ENCODE assay signal across 8 cellular contexts in genomic region chrX:123422875-123423274, GRCh38.
A peak's percentile ranks its signal among the peaks of the same experiment; 100 is the strongest.
DNase-seq lines count a peak whose midpoint lies in the region; ATAC-seq, FAIRE-seq and TF ChIP-seq lines count a peak whose summit lies in the region.

No MANE protein-coding gene starts in this region.

- WGBS in pancreas, 2 donors = 5 to 7% methylated on average over 1 of the region's 1 CpG

- ATAC-seq in pancreas = peak; percentile 46 to 75 (median 70)
- ATAC-seq in GM19452 (IDR thresholded peaks at IDR 0.05; ENCODE audit: unreplicated experiment) = no peak

- TF ChIP-seq CTCF in dorsolateral prefrontal cortex (IDR thresholded peaks at IDR 0.05 in 54 of 56, conservative IDR thresholded peaks at IDR 0.05 in 2 of 56; ENCODE audit: low read depth in 1 of 56, partially characterized antibody in 56 of 56) = peak in 54 of 56 donors; percentile 37 to 73 (median 58)
- TF ChIP-seq CTCF in pancreas (IDR thresholded peaks at IDR 0.05) = peak in 2 of 4 donors; percentile 58 to 59

- no peaks in the 10 kb centered on the region for H3K4me1 ChIP-seq in pancreas

- H3K4me3 ChIP-seq in dorsolateral prefrontal cortex = no peak overlapping the region
- H3K4me3 ChIP-seq in pancreas = no peak overlapping the region

- H3K27me3 ChIP-seq in dorsolateral prefrontal cortex (peaks cover 0 to 62% (median 2%) of the 10 kb centered on the region in 45 donors), pancreas (no peaks in the 10 kb centered on the region)

- H3K27ac ChIP-seq in dorsolateral prefrontal cortex (no peak overlapping the region), pancreas (no peak overlapping the region)

- DNase-seq in DMS 273 (lab: John Stamatoyannopoulos, UW; ENCODE audit: unreplicated experiment) (peak; percentile 40), DMS 273 treated with DMSO at 0.1 percent for 48 hours (lab: John Stamatoyannopoulos, UW) (no peak), NCI-H1048 (lab: John Stamatoyannopoulos, UW) (peak; percentile 2), dorsolateral prefrontal cortex (peak in 4 of 10 donors; percentile 10 to 42 (median 28)), pancreas (peak in 2 of 6 donors; percentile 15 to 19), T-helper 1 cell (no peak)
- DNase-seq in activated CD4-positive, alpha-beta T cell treated with anti-CD3 and anti-CD28 coated beads, Interleukin-2, amount 50 U/mL, for 1 hour = no peak

- H3K9me3 ChIP-seq in pancreas = no peaks in the 10 kb centered on the region

- peak; percentile 96 for FAIRE-seq in pancreas (lab: Jason Lieb, UNC)

- intact Hi-C loops in dorsolateral prefrontal cortex (cut with DNase I) = loop anchor here in 1 of 2 donors (5.0 kb wide), 1 partner anchor 251 kb away; no protein-coding TSS in a partner anchor
- intact Hi-C loops in pancreas (cut with DNase I) = no loop called here

- no peaks in the 10 kb centered on the region for H3K36me3 ChIP-seq in pancreas

Comparison
In these comparisons a context has a peak if more than half of its experiments do, and no peak if none do; other contexts are left out.
1. DNase-seq: peak in DMS 273 (single experiment) and NCI-H1048 (single experiment); none in DMS 273 treated with DMSO at 0.1 percent for 48 hours (single experiment), T-helper 1 cell (0 of 5) and activated CD4-positive, alpha-beta T cell treated with anti-CD3 and anti-CD28 coated beads, Interleukin-2, amount 50 U/mL, for 1 hour (single experiment).